ENCODE assay signal across 1 cellular context in the genomic region with DNA sequence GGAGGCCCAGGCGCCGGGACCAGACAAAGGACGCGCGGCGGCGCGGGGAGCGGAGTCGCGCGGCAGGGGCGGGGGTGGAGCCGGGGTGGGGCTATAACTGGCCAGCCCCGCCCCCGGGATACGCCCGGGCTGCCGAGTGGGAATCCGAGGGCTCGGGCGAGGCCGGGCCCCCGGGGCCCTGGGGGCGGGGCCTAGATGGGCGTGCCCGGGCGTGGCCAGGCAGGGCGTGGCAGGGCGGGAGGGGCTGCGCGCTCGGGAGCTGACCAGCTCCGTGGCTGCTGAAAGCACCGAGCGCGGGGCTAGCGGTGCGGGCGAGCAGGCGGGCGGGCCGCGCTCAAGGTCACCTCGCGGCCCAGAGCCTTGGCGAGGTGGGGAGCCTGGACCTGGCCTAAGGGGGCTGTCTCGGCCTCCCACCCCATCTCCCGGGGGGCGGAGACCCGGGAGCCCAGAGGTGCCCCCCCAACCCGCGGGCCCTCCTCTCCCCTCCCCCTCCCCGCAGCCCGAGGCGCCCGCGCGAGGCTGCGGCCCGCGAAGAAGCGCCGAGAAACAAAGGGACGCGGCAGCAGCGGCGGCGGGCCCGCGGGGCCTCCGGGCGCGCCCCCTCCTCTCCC.
TF ChIP-seq lines count a peak whose summit lies in the region.

No MANE protein-coding gene starts in this region.

TF ChIP-seq in IMR-90, 13 proteins besides CTCF, POLR2A, EP300 and RAD21:
- TF ChIP-seq NFE2L2 (IDR thresholded peaks at IDR 0.05; ENCODE audit: low read depth, low read length) (no peak), MAZ (IDR thresholded peaks at IDR 0.05; ENCODE audit: borderline replicate concordance, low read depth, low read length) (peak; percentile 72; the same call in 1 of the 2 replicates)
